ENCODE assay signal across 23 cellular contexts in the genomic region with DNA sequence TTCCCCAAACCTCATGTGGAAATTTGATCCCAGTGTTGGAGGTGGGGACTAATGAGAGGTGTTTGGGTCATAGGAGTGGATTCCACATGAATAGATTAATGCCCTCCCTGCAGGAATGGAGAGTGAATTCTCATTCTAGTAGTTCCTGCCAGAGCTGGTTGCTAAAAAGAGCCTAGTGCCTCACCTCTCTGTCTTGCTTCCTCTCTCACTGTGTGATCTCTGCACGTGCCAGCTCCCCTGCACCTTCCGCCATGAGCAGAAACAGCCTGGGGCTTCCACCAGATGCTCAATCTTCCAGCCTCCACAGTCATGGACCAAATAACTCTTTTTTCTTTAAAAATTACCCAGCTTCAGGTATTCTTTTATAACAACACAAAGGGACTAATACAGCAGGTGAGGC.
"Had no signal": no experiment of that assay in that cellular context is flagged by ENCODE, and none has a peak within 500 bp of the region (broad histone marks: within the 10 kb centered on the region; RNA-seq: fewer than 3 reads in every experiment).

No MANE protein-coding gene starts in this region.

- H3K9me3 Mint-ChIP-seq: mesothelial cell of epicardium; nephron progenitor cell; stimulated activated effector memory CD8-positive, alpha-beta T cell treated with anti-CD3 and anti-CD28 coated beads, Interleukin-12 subunit alpha, Interleukin-12 subunit beta, amount 100 ng/mL, for 72 hours; stimulated activated naive CD8-positive, alpha-beta T cell treated with anti-CD3 and anti-CD28 coated beads, Interleukin-15, Interleukin-2, amounts not matched to agents 100 ng/mL and 50 ng/mL, for 24 hours; T-helper 2 cell treated with Interferon-gamma antibody and Interleukin-4, amounts not matched to agents 5 μg/mL and 100 μg/mL, for 36 hours; type B pancreatic cell had no signal

- H3K4me3 Mint-ChIP-seq: activated naive CD8-positive, alpha-beta T cell; mesothelial cell of epicardium; naive B cell; nephron progenitor cell; stimulated activated effector memory CD8-positive, alpha-beta T cell treated with anti-CD3 and anti-CD28 coated beads, Interleukin-12 subunit alpha, Interleukin-12 subunit beta, amount 100 ng/mL, for 72 hours; stimulated activated naive CD8-positive, alpha-beta T cell treated with anti-CD3 and anti-CD28 coated beads, Interleukin-15, Interleukin-2, amounts not matched to agents 100 ng/mL and 50 ng/mL, for 24 hours; T-helper 2 cell treated with Interferon-gamma antibody and Interleukin-4, amounts not matched to agents 5 μg/mL and 100 μg/mL, for 36 hours; type B pancreatic cell had no signal

- ATAC-seq: stimulated activated effector memory CD8-positive, alpha-beta T cell treated with anti-CD3 and anti-CD28 coated beads, Interleukin-12 subunit alpha, Interleukin-12 subunit beta, amount 100 ng/mL, for 72 hours had no signal

- H3K27ac Mint-ChIP-seq: activated naive CD8-positive, alpha-beta T cell; mesothelial cell of epicardium; naive B cell; nephron progenitor cell; progenitor cell of endocrine pancreas; stimulated activated effector memory CD8-positive, alpha-beta T cell treated with anti-CD3 and anti-CD28 coated beads, Interleukin-12 subunit alpha, Interleukin-12 subunit beta, amount 100 ng/mL, for 72 hours; stimulated activated naive CD8-positive, alpha-beta T cell treated with anti-CD3 and anti-CD28 coated beads, Interleukin-15, Interleukin-2, amounts not matched to agents 100 ng/mL and 50 ng/mL, for 24 hours; T-helper 2 cell treated with Interferon-gamma antibody and Interleukin-4, amounts not matched to agents 5 μg/mL and 100 μg/mL, for 36 hours; type B pancreatic cell had no signal

- H3K4me1 Mint-ChIP-seq: naive B cell; stimulated activated effector memory CD8-positive, alpha-beta T cell treated with anti-CD3 and anti-CD28 coated beads, Interleukin-12 subunit alpha, Interleukin-12 subunit beta, amount 100 ng/mL, for 72 hours had no signal

- H3K36me3 ChIP-seq: ovary, sigmoid colon, thoracic aorta, uterus had no signal

- H3K4me3 ChIP-seq: ovary, sigmoid colon, thoracic aorta, uterus had no signal

- H3K27me3 ChIP-seq: ovary, uterus had no signal

- DNase-seq: activated CD4-positive, alpha-beta T cell treated with anti-CD3 and anti-CD28 coated beads for 4 hours; activated CD4-positive, alpha-beta T cell treated with anti-CD3 and anti-CD28 coated beads, Interleukin-2, amount 50 U/mL, for 4 hours; activated CD4-positive, CD25-positive, alpha-beta regulatory T cell; activated effector memory CD4-positive, alpha-beta T cell treated with Interleukin-2 at 50 U/mL for 16 hours; activated naive CD4-positive, alpha-beta T cell treated with Interleukin-2 at 50 U/mL for 16 hours; activated T-cell treated with anti-CD3 and anti-CD28 coated beads for 4 hours; anterior cingulate cortex; islet precursor cell; naive B cell; nephron progenitor cell; ovary; sigmoid colon; small intestine; stimulated activated CD4-positive, alpha-beta T cell treated with anti-CD3 and anti-CD28 coated beads, Interleukin-4, amount 100 ng/mL, for 24 hours; uterus had no signal

- H3K4me1 ChIP-seq: sigmoid colon, uterus had no signal

- H3K36me3 Mint-ChIP-seq: activated naive CD8-positive, alpha-beta T cell; mesothelial cell of epicardium; naive B cell; stimulated activated effector memory CD8-positive, alpha-beta T cell treated with anti-CD3 and anti-CD28 coated beads, Interleukin-12 subunit alpha, Interleukin-12 subunit beta, amount 100 ng/mL, for 72 hours; type B pancreatic cell had no signal

- H3K27me3 Mint-ChIP-seq: progenitor cell of endocrine pancreas, type B pancreatic cell had no signal

- H3K9me3 ChIP-seq: ovary, sigmoid colon, thoracic aorta, uterus had no signal

- H3K27ac ChIP-seq: ovary, sigmoid colon, thoracic aorta, uterus had no signal
